In genomic region chr16:85734311-85735017, GRCh38 we compare ENCODE assay signal across 18 cellular contexts. TPM values are rescaled to one million over a fixed set of nuclear protein-coding genes. Genes with fewer than 3 reads are reported as not detected.
DNase-seq lines count a peak whose midpoint lies in the region; ATAC-seq lines count a peak whose summit lies in the region.
"Had no signal": no experiment of that assay in that cellular context is flagged by ENCODE, and none has a peak within 500 bp of the region (broad histone marks: within the 10 kb centered on the region; RNA-seq: fewer than 3 reads in every experiment).

No MANE protein-coding gene starts in this region.

- peaks cover 2% of the 10 kb centered on the region for H3K79me1 ChIP-seq in trophoblast cell (ENCODE audit: low read length)

- no peaks in the 10 kb centered on the region for H3K79me2 ChIP-seq in trophoblast cell (ENCODE audit: control insufficient read depth, insufficient read depth, low read length, poor library complexity)

- H3K9ac ChIP-seq in HUES6 (ENCODE audit: low read length) (no peak overlapping the region), trophoblast cell (ENCODE audit: low read length) (no peak overlapping the region)

- DNase-seq in activated T-cell treated with anti-CD3 and anti-CD28 coated beads, Interleukin-2, amount 50 U/mL, for 4 hours, result no peak
- DNase-seq in activated T-cell treated with anti-CD3 and anti-CD28 coated beads, Interleukin-2, amount 50 U/mL, for 72 hours, result no peak
- DNase-seq in trophoblast cell (no peak), SKM-1 treated with dmso at 0.1 percent for 144 hours (lab: John Stamatoyannopoulos, UW; ENCODE audit: unreplicated experiment) (no peak), NCI-H2196 (lab: John Stamatoyannopoulos, UW; ENCODE audit: unreplicated experiment) (no peak)
- no peak for DNase-seq in stimulated activated CD4-positive, alpha-beta T cell treated with anti-CD3 and anti-CD28 coated beads, Interleukin-15, amount 100 ng/mL, for 24 hours
- DNase-seq: dermis blood vessel endothelial cell, hippocampal formation, KBM-7, NCI-H1930, NCI-H446 treated with DMSO at 0.1 percent for 48 hours, posterior cingulate gyrus, SHP77, uterus had no signal

- H2AFZ ChIP-seq in trophoblast cell (ENCODE audit: insufficient read depth, low read length, poor library complexity), result no peak overlapping the region

- H4K12ac ChIP-seq in trophoblast cell (ENCODE audit: low read depth, low read length), result no peak overlapping the region

- H2AK5ac ChIP-seq in trophoblast cell (ENCODE audit: low read length), result no peak overlapping the region

- H3K9me3 ChIP-seq in HUES6 (ENCODE audit: control insufficient read depth, insufficient read depth, low read depth, low read length) (no peaks in the 10 kb centered on the region), trophoblast cell (ENCODE audit: insufficient read depth, low read depth, low read length) (peaks cover 3% of the 10 kb centered on the region)
- H3K9me3 ChIP-seq: breast epithelium, uterus had no signal

- H3K4me1 ChIP-seq in HUES6 (ENCODE audit: control insufficient read depth, insufficient read depth, low read length), result peaks cover 28% of the 10 kb centered on the region
- peaks cover 0 to 2% of the 10 kb centered on the region in 2 experiments for H3K4me1 ChIP-seq in trophoblast cell (ENCODE audit: control insufficient read depth in 1 of 2, insufficient read depth in 2 of 2, low read length in 2 of 2)
- H3K4me1 ChIP-seq: breast epithelium, uterus had no signal

- H3K4me2 ChIP-seq in trophoblast cell (ENCODE audit: low read length), result no peak overlapping the region

- H2BK12ac ChIP-seq in trophoblast cell (ENCODE audit: low read length), result no peak overlapping the region

- no peak overlapping the region for H3K14ac ChIP-seq in trophoblast cell (ENCODE audit: low read length)

- no peak overlapping the region for H3K23ac ChIP-seq in trophoblast cell (ENCODE audit: low read length)

- no peaks in the 10 kb centered on the region for H3K9me3 Mint-ChIP-seq in activated T-cell treated with anti-CD3 and anti-CD28 coated beads, Interleukin-2, amount 50 U/mL, for 4 hours
- no peaks in the 10 kb centered on the region for H3K9me3 Mint-ChIP-seq in activated T-cell treated with anti-CD3 and anti-CD28 coated beads, Interleukin-2, amount 50 U/mL, for 72 hours
- H3K9me3 Mint-ChIP-seq in dendritic cell treated with granulocyte-macrophage colony-stimulating factor and Interleukin-4, amounts not matched to agents 40 ng/mL and 50 ng/mL, for 4 days, result no peaks in the 10 kb centered on the region

- no peak for ATAC-seq in activated T-cell treated with anti-CD3 and anti-CD28 coated beads, Interleukin-2, amount 50 U/mL, for 4 hours
- ATAC-seq in activated T-cell treated with anti-CD3 and anti-CD28 coated beads, Interleukin-2, amount 50 U/mL, for 72 hours (replicated peaks in 1 of 2), result no peak

- no peaks in the 10 kb centered on the region for H3K36me3 Mint-ChIP-seq in activated T-cell treated with anti-CD3 and anti-CD28 coated beads, Interleukin-2, amount 50 U/mL, for 4 hours (ENCODE audit: insufficient read depth)
- no peaks in the 10 kb centered on the region for H3K36me3 Mint-ChIP-seq in activated T-cell treated with anti-CD3 and anti-CD28 coated beads, Interleukin-2, amount 50 U/mL, for 72 hours (ENCODE audit: insufficient read depth in 2 of 2)
- H3K36me3 Mint-ChIP-seq in dendritic cell treated with granulocyte-macrophage colony-stimulating factor and Interleukin-4, amounts not matched to agents 40 ng/mL and 50 ng/mL, for 4 days (ENCODE audit: low read depth), result no peaks in the 10 kb centered on the region

- no peaks in the 10 kb centered on the region for H3K27me3 Mint-ChIP-seq in activated T-cell treated with anti-CD3 and anti-CD28 coated beads, Interleukin-2, amount 50 U/mL, for 4 hours (ENCODE audit: low read depth)
- H3K27me3 Mint-ChIP-seq in activated T-cell treated with anti-CD3 and anti-CD28 coated beads, Interleukin-2, amount 50 U/mL, for 72 hours (ENCODE audit: low read depth), result no peaks in the 10 kb centered on the region
- H3K27me3 Mint-ChIP-seq in dendritic cell treated with granulocyte-macrophage colony-stimulating factor and Interleukin-4, amounts not matched to agents 40 ng/mL and 50 ng/mL, for 4 days, result peaks cover 3% of the 10 kb centered on the region

- H3K4ac ChIP-seq in trophoblast cell (ENCODE audit: low read depth, low read length), result no peak overlapping the region

- WGBS in trophoblast cell (ENCODE audit: extremely low coverage, insufficient coverage, insufficient read length), result no CpG with 5 or more reads among the region's 10 CpGs

- no peak overlapping the region for H4K91ac ChIP-seq in trophoblast cell (ENCODE audit: low read depth, low read length)

- no peak overlapping the region for H2BK120ac ChIP-seq in trophoblast cell (ENCODE audit: insufficient read depth, low read length, poor library complexity)

- no peak overlapping the region for H3K27ac Mint-ChIP-seq in activated T-cell treated with anti-CD3 and anti-CD28 coated beads, Interleukin-2, amount 50 U/mL, for 72 hours
- peak overlapping the region; percentile 75 for H3K27ac Mint-ChIP-seq in dendritic cell treated with granulocyte-macrophage colony-stimulating factor and Interleukin-4, amounts not matched to agents 40 ng/mL and 50 ng/mL, for 4 days

- H3K27me3 ChIP-seq in HUES6 (ENCODE audit: control insufficient read depth, insufficient read depth, low read length), result no peaks in the 10 kb centered on the region
- no peaks in the 10 kb centered on the region for H3K27me3 ChIP-seq in trophoblast cell (ENCODE audit: insufficient read depth, low read length)
- H3K27me3 ChIP-seq: breast epithelium, uterus had no signal

- H3K4me3 ChIP-seq in HUES6 (ENCODE audit: low read depth, low read length) (0 out of 2 replicates have a peak overlapping the region, but pooled peaks have one; percentile 4), trophoblast cell (ENCODE audit: low read depth, low read length) (peak overlapping the region; percentile 42)
- H3K4me3 ChIP-seq: breast epithelium, lung, uterus had no signal

- H2BK5ac ChIP-seq in trophoblast cell (ENCODE audit: low read depth, low read length, poor library complexity), result no peak overlapping the region

- no peak overlapping the region for H3K18ac ChIP-seq in trophoblast cell (ENCODE audit: low read length)

- H3K36me3 ChIP-seq in HUES6 (ENCODE audit: control insufficient read depth, insufficient read depth, low read length), result no peaks in the 10 kb centered on the region
- H3K36me3 ChIP-seq in trophoblast cell (ENCODE audit: control insufficient read depth in 1 of 2, insufficient read depth in 2 of 2, low read length in 2 of 2), result no peaks in the 10 kb centered on the region
- H3K36me3 ChIP-seq: breast epithelium, uterus had no signal

- H4K8ac ChIP-seq in trophoblast cell (ENCODE audit: low read depth, low read length), result no peak overlapping the region

- peak overlapping the region; percentile 63 for H3K4me3 Mint-ChIP-seq in activated T-cell treated with anti-CD3 and anti-CD28 coated beads, Interleukin-2, amount 50 U/mL, for 4 hours
- no peak overlapping the region for H3K4me3 Mint-ChIP-seq in activated T-cell treated with anti-CD3 and anti-CD28 coated beads, Interleukin-2, amount 50 U/mL, for 72 hours
- peak overlapping the region; percentile 59 for H3K4me3 Mint-ChIP-seq in dendritic cell treated with granulocyte-macrophage colony-stimulating factor and Interleukin-4, amounts not matched to agents 40 ng/mL and 50 ng/mL, for 4 days

- intact Hi-C loops in dendritic cell treated with granulocyte-macrophage colony-stimulating factor and Interleukin-4, amounts not matched to agents 40 ng/mL and 50 ng/mL, for 4 days (cut with micrococcal nuclease), result no loop called here

- peaks cover 29% of the 10 kb centered on the region for H3K4me1 Mint-ChIP-seq in activated T-cell treated with anti-CD3 and anti-CD28 coated beads, Interleukin-2, amount 50 U/mL, for 4 hours (ENCODE audit: low read depth)
- peaks cover 14% of the 10 kb centered on the region for H3K4me1 Mint-ChIP-seq in activated T-cell treated with anti-CD3 and anti-CD28 coated beads, Interleukin-2, amount 50 U/mL, for 72 hours (ENCODE audit: low read depth)
- peaks cover 72% of the 10 kb centered on the region for H3K4me1 Mint-ChIP-seq in dendritic cell treated with granulocyte-macrophage colony-stimulating factor and Interleukin-4, amounts not matched to agents 40 ng/mL and 50 ng/mL, for 4 days (ENCODE audit: low read depth)

- H3K27ac ChIP-seq in HUES6 (ENCODE audit: low read depth, low read length) (no peak overlapping the region), trophoblast cell (ENCODE audit: low read depth, low read length) (no peak overlapping the region)
- H3K27ac ChIP-seq: breast epithelium, uterus had no signal

RNA-seq across cellular contexts. Expression of gene C16orf74, which starts 16.4 kb away (rescaled TPM):
- under 1 TPM in 1 of 3 donors, not detected in 2; 0.24 TPM for total RNA-seq in activated T-cell treated with anti-CD3 and anti-CD28 coated beads, Interleukin-2, amount 50 U/mL, for 4 hours
- total RNA-seq in activated T-cell treated with anti-CD3 and anti-CD28 coated beads, Interleukin-2, amount 50 U/mL, for 72 hours, result 1 to 10 TPM in 1 of 2 donors, not detected in 1; 1.2 TPM
- 23.7 and 24.1 TPM in 2 replicates for polyA plus RNA-seq in trophoblast cell (2013)

RNA-seq across cellular contexts. Expression of gene GINS2, which starts 45.7 kb away (rescaled TPM):
- total RNA-seq in activated T-cell treated with anti-CD3 and anti-CD28 coated beads, Interleukin-2, amount 50 U/mL, for 4 hours, result 10 to 100 TPM; 60.6 to 65.8 (median 62.7) TPM
- total RNA-seq in activated T-cell treated with anti-CD3 and anti-CD28 coated beads, Interleukin-2, amount 50 U/mL, for 72 hours, result 10 to 100 TPM; 32.6 to 55.6 TPM
- polyA plus RNA-seq in trophoblast cell (2013), result 11.3 and 12.4 TPM in 2 replicates

Comparison
In these comparisons a context has a peak if more than half of its experiments do, and no peak if none do; other contexts are left out.
1. H3K4me3 Mint-ChIP-seq: peak in activated T-cell treated with anti-CD3 and anti-CD28 coated beads, Interleukin-2, amount 50 U/mL, for 4 hours (single experiment) and dendritic cell treated with granulocyte-macrophage colony-stimulating factor and Interleukin-4, amounts not matched to agents 40 ng/mL and 50 ng/mL, for 4 days (single experiment); none in activated T-cell treated with anti-CD3 and anti-CD28 coated beads, Interleukin-2, amount 50 U/mL, for 72 hours (0 of 2).